8 cellular contexts compared by ENCODE assay signal in genomic region chr12:56645201-56645716, GRCh38. TPM values are rescaled to one million over a fixed set of nuclear protein-coding genes. Genes with fewer than 3 reads are reported as not detected.
DNase-seq lines count a peak whose midpoint lies in the region; ATAC-seq and TF ChIP-seq lines count a peak whose summit lies in the region.

No MANE protein-coding gene starts in this region.

- H3K4me3 Mint-ChIP-seq in activated CD4-positive, alpha-beta T cell treated with anti-CD3 and anti-CD28 coated beads for 36 hours = peak overlapping the region; percentile 95
- peak overlapping the region; percentile 86 for H3K4me3 Mint-ChIP-seq in activated CD8-positive, alpha-beta T cell treated with anti-CD3 and anti-CD28 coated beads for 36 hours
- peak overlapping the region; percentile 99 for H3K4me3 Mint-ChIP-seq in progenitor cell of endocrine pancreas (ENCODE audit: low read depth)

- no peak for TF ChIP-seq POLR2A in heart left ventricle (IDR thresholded peaks at IDR 0.05)

- TF ChIP-seq CTCF in activated CD8-positive, alpha-beta T cell treated with anti-CD3 and anti-CD28 coated beads for 36 hours (IDR thresholded peaks at IDR 0.05) = no peak
- TF ChIP-seq CTCF in heart left ventricle (IDR thresholded peaks at IDR 0.05) (no peak), progenitor cell of endocrine pancreas (IDR thresholded peaks at IDR 0.05; ENCODE audit: unreplicated experiment) (peak; percentile 20)

- peaks cover 46% of the 10 kb centered on the region for H3K36me3 Mint-ChIP-seq in activated CD4-positive, alpha-beta T cell treated with anti-CD3 and anti-CD28 coated beads for 36 hours (ENCODE audit: low read depth)
- peaks cover 47% of the 10 kb centered on the region for H3K36me3 Mint-ChIP-seq in activated CD8-positive, alpha-beta T cell treated with anti-CD3 and anti-CD28 coated beads for 36 hours (ENCODE audit: low read depth)
- peaks cover 22% of the 10 kb centered on the region for H3K36me3 Mint-ChIP-seq in progenitor cell of endocrine pancreas (ENCODE audit: insufficient read depth)

- peak overlapping the region; percentile 87 to 98 (median 96) for H3K27ac ChIP-seq in heart left ventricle

- no peaks in the 10 kb centered on the region for H3K9me3 ChIP-seq in heart left ventricle

- WGBS in heart left ventricle, 4 donors = 0 to 1% (median 0%) methylated on average over 24 to 29 of the region's 29 CpGs

- peaks cover 30% of the 10 kb centered on the region for H3K4me1 Mint-ChIP-seq in activated CD4-positive, alpha-beta T cell treated with anti-CD3 and anti-CD28 coated beads for 36 hours
- H3K4me1 Mint-ChIP-seq in activated CD8-positive, alpha-beta T cell treated with anti-CD3 and anti-CD28 coated beads for 36 hours (ENCODE audit: low read depth) = peaks cover 35% of the 10 kb centered on the region
- H3K4me1 Mint-ChIP-seq in progenitor cell of endocrine pancreas (ENCODE audit: low read depth) = peaks cover 14% of the 10 kb centered on the region

- peaks cover 5 to 53% (median 40%) of the 10 kb centered on the region in 12 donors for H3K4me1 ChIP-seq in heart left ventricle

- H3K4me3 ChIP-seq in heart left ventricle = peak overlapping the region; percentile 75 to 99 (median 86)

- DNase-seq in activated CD4-positive, alpha-beta T cell treated with anti-CD3 and anti-CD28 coated beads for 36 hours = peak; percentile 27
- DNase-seq in activated CD4-positive, alpha-beta T cell treated with anti-CD3 and anti-CD28 coated beads for 4 hours = no peak
- DNase-seq in activated CD8-positive, alpha-beta T cell treated with anti-CD3 and anti-CD28 coated beads for 36 hours = no peak
- DNase-seq in heart left ventricle (peak in 2 of 5 donors; percentile 22 to 44), progenitor cell of endocrine pancreas (ENCODE audit: low spot score, unreplicated experiment) (peak; percentile 40)

- POLR2A ChIA-PET in activated CD4-positive, alpha-beta T cell treated with anti-CD3 and anti-CD28 coated beads for 36 hours (lab: Charles Lee) = interaction anchor here (0.6 to 2.0 kb wide), 3 partner anchors 9 to 80 kb away, joined by 3 to 17 read pairs (median 3); partner anchors contain the start of gene NACA
- POLR2A ChIA-PET in activated CD8-positive, alpha-beta T cell treated with anti-CD3 and anti-CD28 coated beads for 36 hours (lab: Charles Lee) = interaction anchor here (0.6 to 3.7 kb wide), 15 partner anchors 10 to 467 kb away, joined by 3 to 95 read pairs (median 4); partner anchors contain the start of genes BAZ2A, NACA, PRIM1 and PTGES3

- no peaks in the 10 kb centered on the region for H3K27me3 ChIP-seq in heart left ventricle

- intact Hi-C loops in activated CD4-positive, alpha-beta T cell treated with anti-CD3 and anti-CD28 coated beads for 36 hours (cut with DNase I, micrococcal nuclease) = loop anchor here (1.0 to 5.0 kb wide), 3 partner anchors 14 to 528 kb away; partner anchors contain the start of genes PRIM1 (in 1 of the 2), RPL41 (in 1 of the 2) and ZC3H10 (in 1 of the 2)
- intact Hi-C loops in activated CD8-positive, alpha-beta T cell treated with anti-CD3 and anti-CD28 coated beads for 36 hours (cut with micrococcal nuclease) = loop anchor here (10.0 kb wide), 1 partner anchor 80 kb away; the partner anchor contains the start of gene NACA
- intact Hi-C loops in heart left ventricle (cut with DNase I) = loop anchor here in 8 of 10 donors (2.0 to 10.0 kb wide), 6 partner anchors 37 to 80 kb away; partner anchors contain the start of genes NACA (in 4 of the 8) and PTGES3 (in 3 of the 8)

- ATAC-seq in activated CD4-positive, alpha-beta T cell treated with anti-CD3 and anti-CD28 coated beads for 36 hours = no peak
- no peak for ATAC-seq in activated CD8-positive, alpha-beta T cell treated with anti-CD3 and anti-CD28 coated beads for 36 hours
- ATAC-seq in heart left ventricle = peak in 3 of 4 donors; percentile 9 to 26 (median 18)
- no peak for ATAC-seq in HG03442 (IDR thresholded peaks at IDR 0.05; ENCODE audit: unreplicated experiment)
- no peak for ATAC-seq in HG03432 (IDR thresholded peaks at IDR 0.05; ENCODE audit: unreplicated experiment)
- no peak for ATAC-seq in HG03354 (IDR thresholded peaks at IDR 0.05; ENCODE audit: poor library complexity, severe bottlenecking, unreplicated experiment)

- H3K27me3 Mint-ChIP-seq in activated CD4-positive, alpha-beta T cell treated with anti-CD3 and anti-CD28 coated beads for 36 hours = no peaks in the 10 kb centered on the region
- H3K27me3 Mint-ChIP-seq in activated CD8-positive, alpha-beta T cell treated with anti-CD3 and anti-CD28 coated beads for 36 hours = no peaks in the 10 kb centered on the region
- H3K27me3 Mint-ChIP-seq in progenitor cell of endocrine pancreas = no peaks in the 10 kb centered on the region

- peaks cover 3 to 48% (median 45%) of the 10 kb centered on the region in 9 donors for H3K36me3 ChIP-seq in heart left ventricle

- H3K27ac Mint-ChIP-seq in activated CD4-positive, alpha-beta T cell treated with anti-CD3 and anti-CD28 coated beads for 36 hours = peak overlapping the region; percentile 95
- H3K27ac Mint-ChIP-seq in activated CD8-positive, alpha-beta T cell treated with anti-CD3 and anti-CD28 coated beads for 36 hours = peak overlapping the region; percentile 97
- peak overlapping the region; percentile 98 for H3K27ac Mint-ChIP-seq in progenitor cell of endocrine pancreas

- H3K9me3 Mint-ChIP-seq in activated CD4-positive, alpha-beta T cell treated with anti-CD3 and anti-CD28 coated beads for 36 hours (ENCODE audit: low read depth) = no peaks in the 10 kb centered on the region
- H3K9me3 Mint-ChIP-seq in activated CD8-positive, alpha-beta T cell treated with anti-CD3 and anti-CD28 coated beads for 36 hours = no peaks in the 10 kb centered on the region
- H3K9me3 Mint-ChIP-seq in progenitor cell of endocrine pancreas (ENCODE audit: low read depth) = no peaks in the 10 kb centered on the region

- CTCF ChIA-PET in activated CD4-positive, alpha-beta T cell treated with anti-CD3 and anti-CD28 coated beads for 36 hours (lab: Charles Lee) = interaction anchor here (1.0 to 5.7 kb wide), 2 partner anchors 9 to 17 kb away, joined by 3 to 33 read pairs; no protein-coding TSS in a partner anchor
- CTCF ChIA-PET in activated CD8-positive, alpha-beta T cell treated with anti-CD3 and anti-CD28 coated beads for 36 hours (lab: Charles Lee) = interaction anchor here (0.8 to 2.0 kb wide), 6 partner anchors 9 to 44 kb away, joined by 3 to 11 read pairs (median 4); no protein-coding TSS in a partner anchor

RNA-seq across cellular contexts. Expression of gene ATP5F1B, which starts 0.5 kb away (rescaled TPM):
- total RNA-seq in activated CD4-positive, alpha-beta T cell treated with anti-CD3 and anti-CD28 coated beads for 36 hours = 100 to 1,000 TPM; 756 to 818 TPM
- 100 to 1,000 TPM; 859 to 869 TPM for total RNA-seq in activated CD8-positive, alpha-beta T cell treated with anti-CD3 and anti-CD28 coated beads for 36 hours
- total RNA-seq in heart left ventricle = 1,000 to 10,000 TPM; 1,755 to 3,502 (median 2,732) TPM
- 1,000 to 10,000 TPM; 1,436 to 2,223 TPM for polyA plus RNA-seq in heart left ventricle
- 528 and 541 TPM in 2 replicates for total RNA-seq in progenitor cell of endocrine pancreas

RNA-seq across cellular contexts. Expression of gene BAZ2A, which starts 15.1 kb away (rescaled TPM):
- 100 to 1,000 TPM in 1 of 2 experiments, 10 to 100 TPM in 1; 79.4 to 129 TPM for total RNA-seq in activated CD4-positive, alpha-beta T cell treated with anti-CD3 and anti-CD28 coated beads for 36 hours
- 10 to 100 TPM; 80.1 to 89.3 TPM for total RNA-seq in activated CD8-positive, alpha-beta T cell treated with anti-CD3 and anti-CD28 coated beads for 36 hours
- 10 to 100 TPM; 28.0 to 71.5 (median 44.5) TPM for total RNA-seq in heart left ventricle
- polyA plus RNA-seq in heart left ventricle = 10 to 100 TPM; 25.2 to 34.1 TPM
- total RNA-seq in progenitor cell of endocrine pancreas = 128 and 131 TPM in 2 replicates

RNA-seq across cellular contexts. Expression of gene PTGES3, which starts 42.8 kb away (rescaled TPM):
- total RNA-seq in activated CD4-positive, alpha-beta T cell treated with anti-CD3 and anti-CD28 coated beads for 36 hours = 100 to 1,000 TPM; 284 to 386 TPM
- 100 to 1,000 TPM; 381 to 406 TPM for total RNA-seq in activated CD8-positive, alpha-beta T cell treated with anti-CD3 and anti-CD28 coated beads for 36 hours
- total RNA-seq in heart left ventricle (100 to 1,000 TPM in 6 of 9 donors, 10 to 100 TPM in 3; 48.0 to 120 (median 103) TPM), progenitor cell of endocrine pancreas (231 and 234 TPM in 2 replicates)
- polyA plus RNA-seq in heart left ventricle = 100 to 1,000 TPM in 1 of 2 donors, 10 to 100 TPM in 1; 54.6 to 125 TPM

Comparison
In these comparisons a context has a peak if more than half of its experiments do, and no peak if none do; other contexts are left out.
1. DNase-seq: peak in activated CD4-positive, alpha-beta T cell treated with anti-CD3 and anti-CD28 coated beads for 36 hours (single experiment) and progenitor cell of endocrine pancreas (single experiment); none in activated CD4-positive, alpha-beta T cell treated with anti-CD3 and anti-CD28 coated beads for 4 hours (0 of 2) and activated CD8-positive, alpha-beta T cell treated with anti-CD3 and anti-CD28 coated beads for 36 hours (single experiment).
2. ATAC-seq: peak in heart left ventricle (3 of 4); none in activated CD4-positive, alpha-beta T cell treated with anti-CD3 and anti-CD28 coated beads for 36 hours (single experiment), activated CD8-positive, alpha-beta T cell treated with anti-CD3 and anti-CD28 coated beads for 36 hours (single experiment), HG03442 (single experiment), HG03432 (single experiment) and HG03354 (single experiment).
3. Peak in every context shown above with its lines, with median percentiles within 50 percentile points of each other: H3K27ac Mint-ChIP-seq and H3K4me3 Mint-ChIP-seq.